ENCODE assay signal across 25 cellular contexts in the genomic region with DNA sequence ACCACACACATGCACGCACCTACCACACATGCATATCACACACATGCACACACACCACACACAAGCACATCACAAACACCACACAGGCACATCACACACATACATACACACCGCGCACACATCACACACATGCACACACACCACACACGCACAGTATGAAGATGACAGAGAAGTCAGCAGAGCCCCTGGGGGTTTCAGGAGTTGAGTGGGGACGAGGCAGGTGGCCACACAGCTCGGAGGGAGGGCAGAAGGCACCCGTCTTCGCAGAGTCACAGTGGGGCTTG.
"Had no signal": no experiment of that assay in that cellular context is flagged by ENCODE, and none has a peak within 500 bp of the region (broad histone marks: within the 10 kb centered on the region; RNA-seq: fewer than 3 reads in every experiment).

No MANE protein-coding gene starts in this region.

- H3K36me3 Mint-ChIP-seq: stimulated activated naive B cell treated with anti-CD40 and anti-IgM and Interleukin-4, amounts not matched to agents 10 μg/mL and 1 μg/mL and 100 μg/mL, for 72 hours had no signal

- H3K27ac ChIP-seq: coronary artery, esophagus squamous epithelium, heart right ventricle, left lung, neural progenitor cell, right atrium auricular region, thyroid gland had no signal

- H3K27ac Mint-ChIP-seq: naive thymus-derived CD4-positive, alpha-beta T cell; nephron; neural progenitor cell; stimulated activated naive CD8-positive, alpha-beta T cell treated with anti-CD3 and anti-CD28 coated beads, Interleukin-15, Interleukin-2, amounts not matched to agents 100 ng/mL and 50 ng/mL, for 24 hours; type B pancreatic cell had no signal

- H3K4me3 ChIP-seq: coronary artery, esophagus squamous epithelium, heart right ventricle, left lung, neural progenitor cell, prostate gland, right atrium auricular region, thyroid gland had no signal

- DNase-seq: dermis blood vessel endothelial cell; effector memory CD4-positive, alpha-beta T cell; erythroblast; esophagus squamous epithelium; foreskin melanocyte; glutamatergic neuron; heart right ventricle; hippocampal formation; left cardiac atrium; mesendoderm; midbrain; naive thymus-derived CD4-positive, alpha-beta T cell; stimulated activated CD4-positive, alpha-beta T cell treated with anti-CD3 and anti-CD28 coated beads, Interleukin-2, amount 100 ng/mL, for 24 hours; stimulated activated naive B cell treated with anti-CD40 and anti-IgM and Interleukin-4, amounts not matched to agents 10 μg/mL and 1 μg/mL and 100 μg/mL, for 72 hours; thyroid gland had no signal

- H3K9me3 ChIP-seq: esophagus squamous epithelium, heart right ventricle, left lung, prostate gland, right atrium auricular region, thyroid gland had no signal

- H3K27me3 ChIP-seq: left lung, neural progenitor cell, right atrium auricular region, thyroid gland had no signal

- H3K4me3 Mint-ChIP-seq: naive thymus-derived CD4-positive, alpha-beta T cell; nephron; neural progenitor cell; stimulated activated naive B cell treated with anti-CD40 and anti-IgM and Interleukin-4, amounts not matched to agents 10 μg/mL and 1 μg/mL and 100 μg/mL, for 72 hours; stimulated activated naive CD8-positive, alpha-beta T cell treated with anti-CD3 and anti-CD28 coated beads, Interleukin-15, Interleukin-2, amounts not matched to agents 100 ng/mL and 50 ng/mL, for 24 hours; type B pancreatic cell had no signal

- H3K4me2 ChIP-seq: neural progenitor cell had no signal

- H2AFZ ChIP-seq: neural progenitor cell had no signal

- H3K9me3 Mint-ChIP-seq: naive thymus-derived CD4-positive, alpha-beta T cell; nephron; neural progenitor cell; stimulated activated naive B cell treated with anti-CD40 and anti-IgM and Interleukin-4, amounts not matched to agents 10 μg/mL and 1 μg/mL and 100 μg/mL, for 72 hours; stimulated activated naive CD8-positive, alpha-beta T cell treated with anti-CD3 and anti-CD28 coated beads, Interleukin-15, Interleukin-2, amounts not matched to agents 100 ng/mL and 50 ng/mL, for 24 hours; type B pancreatic cell had no signal

- H3K27me3 Mint-ChIP-seq: stimulated activated naive CD8-positive, alpha-beta T cell treated with anti-CD3 and anti-CD28 coated beads, Interleukin-15, Interleukin-2, amounts not matched to agents 100 ng/mL and 50 ng/mL, for 24 hours had no signal

- H3K4me1 ChIP-seq: left lung had no signal

- H3K36me3 ChIP-seq: esophagus squamous epithelium, heart right ventricle, left lung, neural progenitor cell, prostate gland, right atrium auricular region, thyroid gland had no signal

- FAIRE-seq: endometrium, islet of Langerhans had no signal

- H3K9ac ChIP-seq: neural progenitor cell had no signal
